Comparison of ENCODE assay signal across 2 cellular contexts in the genomic region with DNA sequence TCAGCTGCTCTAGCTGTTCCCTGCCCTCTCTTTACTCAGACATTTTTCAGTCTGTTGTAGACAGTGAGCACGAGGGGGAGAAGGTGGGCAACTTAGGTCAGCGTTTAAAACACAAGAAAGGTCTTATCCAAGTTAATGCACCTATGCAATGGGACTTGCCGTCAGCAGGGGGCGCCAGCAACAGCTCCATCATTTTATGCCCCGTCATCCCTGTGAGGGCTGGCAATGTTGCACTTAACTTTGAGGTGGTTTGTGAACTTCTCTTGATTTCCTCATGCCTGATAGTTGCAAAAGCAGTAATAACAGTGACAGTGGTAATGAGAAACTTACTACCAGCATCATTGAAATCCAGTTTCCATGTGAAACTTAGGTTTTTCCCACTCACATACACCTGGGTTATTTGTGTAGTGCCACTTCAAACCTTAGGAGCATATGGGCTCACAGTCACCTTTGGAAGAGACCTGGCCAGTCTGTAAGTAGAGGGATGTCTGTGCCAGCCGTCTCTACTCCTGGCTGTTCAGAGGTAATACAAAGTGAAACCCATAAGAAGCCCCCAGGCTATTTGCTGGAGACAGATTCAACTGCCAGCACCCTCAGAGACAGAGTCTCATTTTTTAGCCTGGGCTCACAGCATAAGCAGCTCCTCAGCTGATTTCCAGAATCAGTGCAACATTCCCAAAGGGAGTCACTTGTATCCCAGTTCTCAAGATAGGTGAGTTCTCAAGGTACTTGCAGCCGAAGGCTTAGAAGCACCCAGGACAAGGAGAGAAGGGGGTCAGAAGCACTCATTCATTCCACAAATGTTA.
TF ChIP-seq lines count a peak whose summit lies in the region.

No MANE protein-coding gene starts in this region.

TF ChIP-seq in HEK293, 187 proteins besides CTCF, POLR2A, EP300 and RAD21:
- 0 out of 2 replicates have a peak, but pooled peaks have one; percentile 23 for TF ChIP-seq ZBTB8A (tag by site-specific recombination; IDR thresholded peaks at IDR 0.05)
- TF ChIP-seq ZNF654 (tag by site-specific recombination; IDR thresholded peaks at IDR 0.05; ENCODE audit: low read depth) = peak; percentile 47
- TF ChIP-seq ZNF624 (tag by site-specific recombination; IDR thresholded peaks at IDR 0.05) = no peak
- peak; percentile 76 for TF ChIP-seq ZSCAN16 (tag by site-specific recombination; IDR thresholded peaks at IDR 0.05)
- TF ChIP-seq ZNF2 (tag by site-specific recombination; IDR thresholded peaks at IDR 0.05) = peak; percentile 46; the same call in 1 of the 2 replicates
- TF ChIP-seq SALL2 (tag by site-specific recombination; IDR thresholded peaks at IDR 0.05; ENCODE audit: borderline replicate concordance) = no peak
- no peak for TF ChIP-seq ZNF692 (tag by site-specific recombination; IDR thresholded peaks at IDR 0.05)
- no peak for TF ChIP-seq PBX3 (CRISPR knock-in tag; IDR thresholded peaks at IDR 0.05)
- peak; percentile 44; the same call in 1 of the 2 replicates for TF ChIP-seq ZBTB6 (tag by site-specific recombination; IDR thresholded peaks at IDR 0.05)
TF ChIP-seq in HEK293: peak in this region for 5.

TF ChIP-seq in H1, 55 proteins besides CTCF, POLR2A, EP300 and RAD21 (continues in another document):
- TF ChIP-seq NANOG (IDR thresholded peaks at IDR 0.05; ENCODE audit: insufficient read depth, low read depth, low read length, poor library complexity, severe bottlenecking) = no peak
- TF ChIP-seq SRF (IDR thresholded peaks at IDR 0.05; ENCODE audit: low read depth, low read length) = no peak
- TF ChIP-seq CREB1 (IDR thresholded peaks at IDR 0.05) = peak; percentile 51; the same call in 1 of the 2 replicates
- TF ChIP-seq CTBP2 (IDR thresholded peaks at IDR 0.05; ENCODE audit: borderline replicate concordance, insufficient read depth, insufficient read length, low read length) = no peak
- TF ChIP-seq CHD2 (IDR thresholded peaks at IDR 0.05; ENCODE audit: low read length) = no peak
- TF ChIP-seq TAF7 (optimal IDR thresholded peaks at IDR 0.05; ENCODE audit: borderline replicate concordance, low read depth, low read length) = no peak
- no peak for TF ChIP-seq TCF12 (IDR thresholded peaks at IDR 0.05; ENCODE audit: low read depth, low read length)
- no peak for TF ChIP-seq SIRT6 (IDR thresholded peaks at IDR 0.05; ENCODE audit: low read length)
- no peak for TF ChIP-seq CHD1 (IDR thresholded peaks at IDR 0.05; ENCODE audit: low read depth, low read length)
- peak; percentile 75 for TF ChIP-seq POLR2AphosphoS5 (IDR thresholded peaks at IDR 0.05; ENCODE audit: low read depth, low read length)
- no peak; the same call in 1 of the 2 replicates for TF ChIP-seq USF2 (IDR thresholded peaks at IDR 0.05; ENCODE audit: low read length)
- no peak for TF ChIP-seq EZH2 (IDR thresholded peaks at IDR 0.05; ENCODE audit: low read depth, low read length, severe bottlenecking)
- no peak for TF ChIP-seq KDM5A (IDR thresholded peaks at IDR 0.05; ENCODE audit: low read length)
- TF ChIP-seq BRCA1 (IDR thresholded peaks at IDR 0.05; ENCODE audit: low read depth, low read length) = no peak
- TF ChIP-seq FOSL1 (IDR thresholded peaks at IDR 0.05; ENCODE audit: insufficient read depth, low read depth, low read length) = no peak
- TF ChIP-seq JUN (IDR thresholded peaks at IDR 0.05; ENCODE audit: low read depth, low read length) = no peak
- no peak for TF ChIP-seq RXRA (IDR thresholded peaks at IDR 0.05; ENCODE audit: insufficient read depth, low read depth, low read length)
- TF ChIP-seq, protein P1, sequence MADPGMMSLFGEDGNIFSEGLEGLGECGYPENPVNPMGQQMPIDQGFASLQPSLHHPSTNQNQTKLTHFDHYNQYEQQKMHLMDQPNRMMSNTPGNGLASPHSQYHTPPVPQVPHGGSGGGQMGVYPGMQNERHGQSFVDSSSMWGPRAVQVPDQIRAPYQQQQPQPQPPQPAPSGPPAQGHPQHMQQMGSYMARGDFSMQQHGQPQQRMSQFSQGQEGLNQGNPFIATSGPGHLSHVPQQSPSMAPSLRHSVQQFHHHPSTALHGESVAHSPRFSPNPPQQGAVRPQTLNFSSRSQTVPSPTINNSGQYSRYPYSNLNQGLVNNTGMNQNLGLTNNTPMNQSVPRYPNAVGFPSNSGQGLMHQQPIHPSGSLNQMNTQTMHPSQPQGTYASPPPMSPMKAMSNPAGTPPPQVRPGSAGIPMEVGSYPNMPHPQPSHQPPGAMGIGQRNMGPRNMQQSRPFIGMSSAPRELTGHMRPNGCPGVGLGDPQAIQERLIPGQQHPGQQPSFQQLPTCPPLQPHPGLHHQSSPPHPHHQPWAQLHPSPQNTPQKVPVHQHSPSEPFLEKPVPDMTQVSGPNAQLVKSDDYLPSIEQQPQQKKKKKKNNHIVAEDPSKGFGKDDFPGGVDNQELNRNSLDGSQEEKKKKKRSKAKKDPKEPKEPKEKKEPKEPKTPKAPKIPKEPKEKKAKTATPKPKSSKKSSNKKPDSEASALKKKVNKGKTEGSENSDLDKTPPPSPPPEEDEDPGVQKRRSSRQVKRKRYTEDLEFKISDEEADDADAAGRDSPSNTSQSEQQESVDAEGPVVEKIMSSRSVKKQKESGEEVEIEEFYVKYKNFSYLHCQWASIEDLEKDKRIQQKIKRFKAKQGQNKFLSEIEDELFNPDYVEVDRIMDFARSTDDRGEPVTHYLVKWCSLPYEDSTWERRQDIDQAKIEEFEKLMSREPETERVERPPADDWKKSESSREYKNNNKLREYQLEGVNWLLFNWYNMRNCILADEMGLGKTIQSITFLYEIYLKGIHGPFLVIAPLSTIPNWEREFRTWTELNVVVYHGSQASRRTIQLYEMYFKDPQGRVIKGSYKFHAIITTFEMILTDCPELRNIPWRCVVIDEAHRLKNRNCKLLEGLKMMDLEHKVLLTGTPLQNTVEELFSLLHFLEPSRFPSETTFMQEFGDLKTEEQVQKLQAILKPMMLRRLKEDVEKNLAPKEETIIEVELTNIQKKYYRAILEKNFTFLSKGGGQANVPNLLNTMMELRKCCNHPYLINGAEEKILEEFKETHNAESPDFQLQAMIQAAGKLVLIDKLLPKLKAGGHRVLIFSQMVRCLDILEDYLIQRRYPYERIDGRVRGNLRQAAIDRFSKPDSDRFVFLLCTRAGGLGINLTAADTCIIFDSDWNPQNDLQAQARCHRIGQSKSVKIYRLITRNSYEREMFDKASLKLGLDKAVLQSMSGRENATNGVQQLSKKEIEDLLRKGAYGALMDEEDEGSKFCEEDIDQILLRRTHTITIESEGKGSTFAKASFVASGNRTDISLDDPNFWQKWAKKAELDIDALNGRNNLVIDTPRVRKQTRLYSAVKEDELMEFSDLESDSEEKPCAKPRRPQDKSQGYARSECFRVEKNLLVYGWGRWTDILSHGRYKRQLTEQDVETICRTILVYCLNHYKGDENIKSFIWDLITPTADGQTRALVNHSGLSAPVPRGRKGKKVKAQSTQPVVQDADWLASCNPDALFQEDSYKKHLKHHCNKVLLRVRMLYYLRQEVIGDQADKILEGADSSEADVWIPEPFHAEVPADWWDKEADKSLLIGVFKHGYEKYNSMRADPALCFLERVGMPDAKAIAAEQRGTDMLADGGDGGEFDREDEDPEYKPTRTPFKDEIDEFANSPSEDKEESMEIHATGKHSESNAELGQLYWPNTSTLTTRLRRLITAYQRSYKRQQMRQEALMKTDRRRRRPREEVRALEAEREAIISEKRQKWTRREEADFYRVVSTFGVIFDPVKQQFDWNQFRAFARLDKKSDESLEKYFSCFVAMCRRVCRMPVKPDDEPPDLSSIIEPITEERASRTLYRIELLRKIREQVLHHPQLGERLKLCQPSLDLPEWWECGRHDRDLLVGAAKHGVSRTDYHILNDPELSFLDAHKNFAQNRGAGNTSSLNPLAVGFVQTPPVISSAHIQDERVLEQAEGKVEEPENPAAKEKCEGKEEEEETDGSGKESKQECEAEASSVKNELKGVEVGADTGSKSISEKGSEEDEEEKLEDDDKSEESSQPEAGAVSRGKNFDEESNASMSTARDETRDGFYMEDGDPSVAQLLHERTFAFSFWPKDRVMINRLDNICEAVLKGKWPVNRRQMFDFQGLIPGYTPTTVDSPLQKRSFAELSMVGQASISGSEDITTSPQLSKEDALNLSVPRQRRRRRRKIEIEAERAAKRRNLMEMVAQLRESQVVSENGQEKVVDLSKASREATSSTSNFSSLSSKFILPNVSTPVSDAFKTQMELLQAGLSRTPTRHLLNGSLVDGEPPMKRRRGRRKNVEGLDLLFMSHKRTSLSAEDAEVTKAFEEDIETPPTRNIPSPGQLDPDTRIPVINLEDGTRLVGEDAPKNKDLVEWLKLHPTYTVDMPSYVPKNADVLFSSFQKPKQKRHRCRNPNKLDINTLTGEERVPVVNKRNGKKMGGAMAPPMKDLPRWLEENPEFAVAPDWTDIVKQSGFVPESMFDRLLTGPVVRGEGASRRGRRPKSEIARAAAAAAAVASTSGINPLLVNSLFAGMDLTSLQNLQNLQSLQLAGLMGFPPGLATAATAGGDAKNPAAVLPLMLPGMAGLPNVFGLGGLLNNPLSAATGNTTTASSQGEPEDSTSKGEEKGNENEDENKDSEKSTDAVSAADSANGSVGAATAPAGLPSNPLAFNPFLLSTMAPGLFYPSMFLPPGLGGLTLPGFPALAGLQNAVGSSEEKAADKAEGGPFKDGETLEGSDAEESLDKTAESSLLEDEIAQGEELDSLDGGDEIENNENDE (IDR thresholded peaks at IDR 0.05; ENCODE audit: insufficient replicate concordance, low read length) = no peak
- TF ChIP-seq SP1 (IDR thresholded peaks at IDR 0.05; ENCODE audit: low read depth, low read length) = no peak
- TF ChIP-seq KDM4A (IDR thresholded peaks at IDR 0.05; ENCODE audit: low read depth, low read length, severe bottlenecking) = no peak
- no peak for TF ChIP-seq RFX5 (IDR thresholded peaks at IDR 0.05; ENCODE audit: borderline replicate concordance, low read depth, low read length)
- TF ChIP-seq BACH1 (IDR thresholded peaks at IDR 0.05; ENCODE audit: low read length) = peak; percentile 99
- no peak for TF ChIP-seq SIX5 (IDR thresholded peaks at IDR 0.05; ENCODE audit: low read depth, low read length)
- TF ChIP-seq, protein P2, sequence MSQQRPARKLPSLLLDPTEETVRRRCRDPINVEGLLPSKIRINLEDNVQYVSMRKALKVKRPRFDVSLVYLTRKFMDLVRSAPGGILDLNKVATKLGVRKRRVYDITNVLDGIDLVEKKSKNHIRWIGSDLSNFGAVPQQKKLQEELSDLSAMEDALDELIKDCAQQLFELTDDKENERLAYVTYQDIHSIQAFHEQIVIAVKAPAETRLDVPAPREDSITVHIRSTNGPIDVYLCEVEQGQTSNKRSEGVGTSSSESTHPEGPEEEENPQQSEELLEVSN (IDR thresholded peaks at IDR 0.05) = no peak
- TF ChIP-seq EGR1 (IDR thresholded peaks at IDR 0.05; ENCODE audit: borderline replicate concordance, low read depth, low read length) = no peak
- TF ChIP-seq GTF2F1 (IDR thresholded peaks at IDR 0.05; ENCODE audit: borderline replicate concordance, low read depth, low read length) = no peak
- TF ChIP-seq CBX5 (IDR thresholded peaks at IDR 0.05; ENCODE audit: low read depth, low read length) = no peak
- peak; percentile 67 for TF ChIP-seq YY1 (IDR thresholded peaks at IDR 0.05; ENCODE audit: low read depth, low read length)
- no peak for TF ChIP-seq SP4 (IDR thresholded peaks at IDR 0.05; ENCODE audit: low read length)
- TF ChIP-seq, protein P3, sequence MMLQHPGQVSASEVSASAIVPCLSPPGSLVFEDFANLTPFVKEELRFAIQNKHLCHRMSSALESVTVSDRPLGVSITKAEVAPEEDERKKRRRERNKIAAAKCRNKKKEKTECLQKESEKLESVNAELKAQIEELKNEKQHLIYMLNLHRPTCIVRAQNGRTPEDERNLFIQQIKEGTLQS (IDR thresholded peaks at IDR 0.05; ENCODE audit: insufficient read depth, low read depth, low read length) = 0 out of 2 replicates have a peak, but pooled peaks have one; percentile 12
- TF ChIP-seq JUND (IDR thresholded peaks at IDR 0.05; ENCODE audit: low read length) = peak; percentile 71
- no peak for TF ChIP-seq PHF8 (conservative IDR thresholded peaks at IDR 0.05; ENCODE audit: low read depth, low read length)
- TF ChIP-seq GABPA (IDR thresholded peaks at IDR 0.05; ENCODE audit: borderline replicate concordance, insufficient read depth, low read length) = peak; percentile 38; the same call in 1 of the 2 replicates
- no peak for TF ChIP-seq ASH2L (IDR thresholded peaks at IDR 0.05; ENCODE audit: low read length)
- no peak for TF ChIP-seq RBBP5 (IDR thresholded peaks at IDR 0.05; ENCODE audit: borderline replicate concordance, low read depth, low read length)
- no peak for TF ChIP-seq TBP (IDR thresholded peaks at IDR 0.05; ENCODE audit: low read depth, low read length)
- no peak for TF ChIP-seq SIN3A (conservative IDR thresholded peaks at IDR 0.05 in 1 of 2, IDR thresholded peaks at IDR 0.05 in 1 of 2; ENCODE audit: low read depth in 1 of 2, low read length in 2 of 2)
- TF ChIP-seq RNF2 (IDR thresholded peaks at IDR 0.05; ENCODE audit: borderline replicate concordance, low read depth, low read length, missing control alignments, poor library complexity, severe bottlenecking) = no peak
- TF ChIP-seq POU5F1 (IDR thresholded peaks at IDR 0.05; ENCODE audit: low read depth, low read length) = no peak
- TF ChIP-seq CBX8 (IDR thresholded peaks at IDR 0.05; ENCODE audit: borderline replicate concordance, low read depth, low read length) = no peak
- 0 out of 2 replicates have a peak, but pooled peaks have one; percentile 12 for TF ChIP-seq NRF1 (IDR thresholded peaks at IDR 0.05; ENCODE audit: low read depth, low read length)
- TF ChIP-seq KDM1A (IDR thresholded peaks at IDR 0.05; ENCODE audit: borderline replicate concordance, low read length) = no peak
- no peak for TF ChIP-seq ZNF274 (IDR thresholded peaks at IDR 0.05; ENCODE audit: borderline replicate concordance, extremely low read depth, low read length)
- no peak for TF ChIP-seq SAP30 (IDR thresholded peaks at IDR 0.05; ENCODE audit: insufficient read depth, insufficient replicate concordance, low read length)
- TF ChIP-seq HDAC6 (IDR thresholded peaks at IDR 0.05; ENCODE audit: low read depth, low read length) = no peak
- TF ChIP-seq MAX (IDR thresholded peaks at IDR 0.05) = peak; percentile 50; the same call in 1 of the 2 replicates
- TF ChIP-seq, protein P4, sequence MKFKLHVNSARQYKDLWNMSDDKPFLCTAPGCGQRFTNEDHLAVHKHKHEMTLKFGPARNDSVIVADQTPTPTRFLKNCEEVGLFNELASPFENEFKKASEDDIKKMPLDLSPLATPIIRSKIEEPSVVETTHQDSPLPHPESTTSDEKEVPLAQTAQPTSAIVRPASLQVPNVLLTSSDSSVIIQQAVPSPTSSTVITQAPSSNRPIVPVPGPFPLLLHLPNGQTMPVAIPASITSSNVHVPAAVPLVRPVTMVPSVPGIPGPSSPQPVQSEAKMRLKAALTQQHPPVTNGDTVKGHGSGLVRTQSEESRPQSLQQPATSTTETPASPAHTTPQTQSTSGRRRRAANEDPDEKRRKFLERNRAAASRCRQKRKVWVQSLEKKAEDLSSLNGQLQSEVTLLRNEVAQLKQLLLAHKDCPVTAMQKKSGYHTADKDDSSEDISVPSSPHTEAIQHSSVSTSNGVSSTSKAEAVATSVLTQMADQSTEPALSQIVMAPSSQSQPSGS (IDR thresholded peaks at IDR 0.05; ENCODE audit: low read length) = no peak; the same call in 1 of the 2 replicates
- no peak for TF ChIP-seq BCL11A (IDR thresholded peaks at IDR 0.05; ENCODE audit: low read depth in 2 of 2, low read length in 2 of 2)
